16 cellular contexts compared by ENCODE assay signal in genomic region chr6:3277251-3277650, GRCh38.
"Had no signal": no experiment of that assay in that cellular context is flagged by ENCODE, and none has a peak within 500 bp of the region (broad histone marks: within the 10 kb centered on the region; RNA-seq: fewer than 3 reads in every experiment).

No MANE protein-coding gene starts in this region.

- H3K9ac ChIP-seq: parathyroid adenoma had no signal

- H3K4me2 ChIP-seq: hepatocyte had no signal

- H3K4me1 ChIP-seq: parathyroid adenoma had no signal

- H3K27me3 ChIP-seq: hepatocyte, left lung, transverse colon had no signal

- ATAC-seq: activated naive CD4-positive, alpha-beta T cell treated with anti-CD3 and anti-CD28 coated beads, Interleukin-2, amount 50 U/mL, for 72 hours; left lung; stimulated activated naive CD8-positive, alpha-beta T cell treated with anti-CD3 and anti-CD28 coated beads, Interleukin-15, Interleukin-2, amounts not matched to agents 100 U/mL and 50 U/mL, for 24 hours had no signal

- H3K79me2 ChIP-seq: hepatocyte, parathyroid adenoma had no signal

- H3K27ac ChIP-seq: hepatocyte, left lung, parathyroid adenoma, transverse colon had no signal

- H3K9me3 ChIP-seq: left lung, transverse colon had no signal

- H2AFZ ChIP-seq: hepatocyte, parathyroid adenoma had no signal

- H3K9me3 Mint-ChIP-seq: activated naive CD4-positive, alpha-beta T cell treated with anti-CD3 and anti-CD28 coated beads, Interleukin-2, amount 50 U/mL, for 72 hours had no signal

- DNase-seq: activated CD4-positive, alpha-beta T cell treated with anti-CD3 and anti-CD28 coated beads, Interleukin-2, amount 50 U/mL, for 48 hours; activated CD4-positive, CD25-positive, alpha-beta regulatory T cell treated with anti-CD3 and anti-CD28 coated beads, Interleukin-2, amount 50 U/mL, for 72 hours; activated gamma-delta T cell; left lung; mammary epithelial cell; retina; stimulated activated CD4-positive, alpha-beta T cell treated with anti-CD3 and anti-CD28 coated beads, Interleukin-4, amount 100 ng/mL, for 24 hours; stimulated activated naive CD8-positive, alpha-beta T cell treated with anti-CD3 and anti-CD28 coated beads, Interleukin-15, Interleukin-2, amounts not matched to agents 100 U/mL and 50 U/mL, for 24 hours; transverse colon had no signal

- H3K4me3 ChIP-seq: hepatocyte, left lung, skin epidermis, transverse colon had no signal

- H3K36me3 Mint-ChIP-seq: activated naive CD4-positive, alpha-beta T cell treated with anti-CD3 and anti-CD28 coated beads, Interleukin-2, amount 50 U/mL, for 72 hours had no signal

- FAIRE-seq: colon, endometrium, keratinocyte had no signal
